ENCODE assay signal across 22 cellular contexts in genomic region chr11:133040289-133040893, GRCh38.
DNase-seq lines count a peak whose midpoint lies in the region; ATAC-seq, FAIRE-seq and TF ChIP-seq lines count a peak whose summit lies in the region.
"Had no signal": no experiment of that assay in that cellular context is flagged by ENCODE, and none has a peak within 500 bp of the region (broad histone marks: within the 10 kb centered on the region; RNA-seq: fewer than 3 reads in every experiment).

No MANE protein-coding gene starts in this region.

- no peak overlapping the region for H3K27ac ChIP-seq in small intestine (ENCODE audit: low read depth in 1 of 2, low read length in 1 of 2)
- H3K27ac ChIP-seq: 22Rv1, right lobe of liver, thyroid gland had no signal

- H3K4me3 ChIP-seq in epithelial cell of esophagus (ENCODE audit: low read length): no peak overlapping the region
- no peak overlapping the region for H3K4me3 ChIP-seq in small intestine (ENCODE audit: low read depth in 1 of 2, low read length in 2 of 2)
- H3K4me3 ChIP-seq: right lobe of liver, thyroid gland had no signal

- no peaks in the 10 kb centered on the region for H3K9me3 ChIP-seq in small intestine (ENCODE audit: control insufficient read depth, low read depth)
- H3K9me3 ChIP-seq: right lobe of liver, thyroid gland had no signal

- no peak for FAIRE-seq in small intestine (lab: Jason Lieb, UNC)
- FAIRE-seq: endometrium, G401.6 had no signal

- DNase-seq in DMS153 (lab: John Stamatoyannopoulos, UW): peak; percentile 53
- no peak for DNase-seq in DMS153 treated with DMSO at 0.1 percent for 48 hours (lab: John Stamatoyannopoulos, UW; ENCODE audit: unreplicated experiment)
- peak; percentile 50 for DNase-seq in NCI-H510A (lab: John Stamatoyannopoulos, UW)
- peak; percentile 62 for DNase-seq in epithelial cell of esophagus (ENCODE audit: low read depth)
- DNase-seq in small intestine: peak; percentile 17
- no peak for DNase-seq in stimulated activated CD4-positive, alpha-beta T cell treated with anti-CD3 and anti-CD28 coated beads, Interleukin-2, amount 100 ng/mL, for 48 hours
- DNase-seq in NCI-H446 (lab: John Stamatoyannopoulos, UW): no peak
- DNase-seq: activated CD4-positive, alpha-beta memory T cell treated with anti-CD3 and anti-CD28 coated beads, Interleukin-2, amount 10 ng/mL, durations not matched to agents 7 days and 5 days; CD4-positive, CD25-positive, alpha-beta regulatory T cell; Karpas-422; mesenchymal stem cell; NCI-H1436 treated with DMSO at 0.1 percent for 48 hours; PC-3; right lobe of liver; stimulated activated CD4-positive, alpha-beta T cell treated with anti-CD3 and anti-CD28 coated beads, Interleukin-4, amount 100 ng/mL, for 24 hours; thyroid gland had no signal

- 17 to 41% (median 18%) methylated on average over 8 of the region's 8 CpGs for WGBS in small intestine, 3 donors

- no peaks in the 10 kb centered on the region for H3K4me1 ChIP-seq in small intestine (ENCODE audit: control insufficient read depth in 2 of 2, insufficient read depth in 1 of 2, low read depth in 1 of 2, low read length in 1 of 2)
- H3K4me1 ChIP-seq: right lobe of liver, thyroid gland had no signal

- H3K36me3 ChIP-seq in small intestine (ENCODE audit: control insufficient read depth in 2 of 2, insufficient read depth in 2 of 2, low read length in 2 of 2): no peaks in the 10 kb centered on the region
- H3K36me3 ChIP-seq: right lobe of liver, thyroid gland had no signal

- H3K27me3 ChIP-seq in small intestine (ENCODE audit: control insufficient read depth in 2 of 2, insufficient read depth in 2 of 2, low read length in 2 of 2): peaks cover 0 to 3% of the 10 kb centered on the region in 2 donors
- H3K27me3 ChIP-seq: right lobe of liver, thyroid gland had no signal

- ATAC-seq in HG02870 (IDR thresholded peaks at IDR 0.05; ENCODE audit: unreplicated experiment): no peak
- ATAC-seq: HCT116, PC-3, right lobe of liver, SK-N-SH treated with all-trans-retinoic acid at 6 μM for 48 hours had no signal

- TF ChIP-seq CTCF in epithelial cell of esophagus (IDR thresholded peaks at IDR 0.05; ENCODE audit: insufficient read depth, low read depth, low read length, missing control alignments): no peak

Comparison
In these comparisons a context has a peak if more than half of its experiments do, and no peak if none do; other contexts are left out.
1. DNase-seq: peak in DMS153 (single experiment), NCI-H510A (single experiment), epithelial cell of esophagus (single experiment) and small intestine (single experiment); none in DMS153 treated with DMSO at 0.1 percent for 48 hours (single experiment), stimulated activated CD4-positive, alpha-beta T cell treated with anti-CD3 and anti-CD28 coated beads, Interleukin-2, amount 100 ng/mL, for 48 hours (0 of 2) and NCI-H446 (0 of 2).